Comparison of ENCODE assay signal across 19 cellular contexts in the genomic region with DNA sequence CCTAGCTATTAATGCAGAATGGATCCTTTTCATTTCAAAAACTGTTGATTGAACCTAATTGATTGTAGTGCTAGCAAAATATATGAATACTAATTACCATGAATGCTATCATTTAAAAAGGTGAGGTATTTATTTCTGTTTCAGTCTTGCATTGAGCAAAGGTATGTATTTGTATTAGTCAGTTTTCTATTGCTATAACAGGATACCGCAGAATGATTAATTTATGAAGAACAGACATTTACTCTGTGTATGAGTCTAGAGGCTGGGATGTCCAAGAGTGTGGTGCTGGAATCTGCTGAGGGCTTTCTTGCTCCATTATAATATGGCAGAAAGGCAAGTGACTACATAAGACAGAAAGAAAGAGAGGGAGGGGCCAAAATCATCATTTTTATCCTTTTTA.
"Had no signal": no experiment of that assay in that cellular context is flagged by ENCODE, and none has a peak within 500 bp of the region (broad histone marks: within the 10 kb centered on the region; RNA-seq: fewer than 3 reads in every experiment).

No MANE protein-coding gene starts in this region.

- H3K36me3 Mint-ChIP-seq: mesothelial cell of epicardium, natural killer cell, neural progenitor cell had no signal

- H3K4me1 Mint-ChIP-seq: mesothelial cell of epicardium, natural killer cell, nephron progenitor cell, neural progenitor cell had no signal

- H3K27me3 Mint-ChIP-seq: naive B cell, progenitor cell of endocrine pancreas had no signal

- H3K4me3 Mint-ChIP-seq: mesothelial cell of epicardium, natural killer cell, nephron progenitor cell, neural progenitor cell had no signal

- DNase-seq: islet precursor cell; left ventricle myocardium inferior; mesendoderm; naive B cell; natural killer cell; nephron progenitor cell; ovary; right lobe of liver; stimulated activated CD4-positive, alpha-beta T cell treated with anti-CD3 and anti-CD28 coated beads, Interleukin-1b, Interleukin-23, amount 100 ng/mL, for 48 hours; stimulated activated CD4-positive, alpha-beta T cell treated with anti-CD3 and anti-CD28 coated beads, Interleukin-2, amount 100 ng/mL, for 48 hours; stimulated activated naive CD4-positive, alpha-beta T cell; stomach; testis; thyroid gland; transverse colon; upper lobe of left lung had no signal

- H3K9me3 Mint-ChIP-seq: neural progenitor cell had no signal

- H3K27ac Mint-ChIP-seq: mesothelial cell of epicardium, natural killer cell, nephron progenitor cell, neural progenitor cell, progenitor cell of endocrine pancreas had no signal

- ATAC-seq: natural killer cell, right lobe of liver had no signal
